ENCODE assay signal across 8 cellular contexts in the genomic region with DNA sequence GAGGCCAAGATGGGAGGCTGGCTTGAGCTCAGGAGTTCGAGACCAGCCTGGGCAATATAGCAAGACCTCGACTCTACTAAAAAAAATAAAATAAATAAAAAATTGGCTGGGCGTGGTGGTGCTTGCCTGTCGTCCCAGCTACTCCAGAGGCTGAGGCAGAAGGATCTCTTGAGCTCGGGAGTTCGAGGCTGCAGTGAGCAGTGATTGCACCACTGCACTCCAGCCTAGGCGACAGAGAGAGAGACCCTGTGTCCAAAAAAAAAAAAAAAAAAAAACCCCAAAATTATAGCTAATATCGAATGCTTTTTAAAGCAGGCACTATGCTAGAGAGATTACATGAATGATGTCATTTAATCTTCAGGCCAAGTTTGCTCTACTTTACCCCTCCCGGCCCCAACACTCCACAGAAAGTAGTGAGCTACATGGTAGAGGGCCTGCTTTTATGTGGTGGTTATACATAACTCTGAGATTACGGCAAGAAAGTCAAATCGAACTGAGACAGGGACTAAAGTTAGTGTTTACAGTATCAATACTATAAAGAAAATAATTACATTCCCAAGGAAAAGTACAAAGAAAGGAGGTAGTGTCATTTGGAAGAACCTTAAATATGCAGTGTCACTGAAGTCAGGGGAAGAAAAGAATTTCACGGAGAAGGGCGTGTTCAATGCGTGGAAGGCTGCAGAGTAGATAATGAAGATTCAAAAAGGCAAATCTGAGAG. TPM values are rescaled to one million over a fixed set of nuclear protein-coding genes. Genes with fewer than 3 reads are reported as not detected.
DNase-seq lines count a peak whose midpoint lies in the region; ATAC-seq, FAIRE-seq and TF ChIP-seq lines count a peak whose summit lies in the region.

No MANE protein-coding gene starts in this region.

- H3F3A ChIP-seq in OCI-LY1 (ENCODE audit: insufficient read depth, low read length): no peaks in the 10 kb centered on the region

- no peaks in the 10 kb centered on the region for H3K9me3 ChIP-seq in DND-41 (ENCODE audit: insufficient read depth, low read length, severe bottlenecking)
- no peaks in the 10 kb centered on the region for H3K9me3 ChIP-seq in OCI-LY1 (ENCODE audit: low read length)
- H3K9me3 ChIP-seq in ovary: no peaks in the 10 kb centered on the region

- H3K4me1 Mint-ChIP-seq in endothelial cell (ENCODE audit: unreplicated experiment): peaks cover 16% of the 10 kb centered on the region

- peaks cover 60% of the 10 kb centered on the region for H3K79me2 ChIP-seq in DND-41 (ENCODE audit: insufficient read depth, low read length)
- peaks cover 53% of the 10 kb centered on the region for H3K79me2 ChIP-seq in OCI-LY1 (ENCODE audit: insufficient read depth, low read length)

- peak overlapping the region; percentile 52 to 94 for H3K4me3 ChIP-seq in DND-41 (ENCODE audit: low read depth in 1 of 2, low read length in 2 of 2)
- peak overlapping the region; percentile 96 for H3K4me3 ChIP-seq in OCI-LY1 (ENCODE audit: low read depth, low read length, poor library complexity, severe bottlenecking)
- H3K4me3 ChIP-seq in ovary: peak overlapping the region; percentile 82

- peaks cover 1% of the 10 kb centered on the region for H3K27me3 Mint-ChIP-seq in endothelial cell (ENCODE audit: unreplicated experiment)

- FAIRE-seq in H54 (lab: Jason Lieb, UNC): no peak

- H3K4me1 ChIP-seq in DND-41 (ENCODE audit: insufficient read depth, low read length) (peaks cover 33% of the 10 kb centered on the region), OCI-LY1 (ENCODE audit: insufficient read depth, low read length, severe bottlenecking) (peaks cover 25% of the 10 kb centered on the region), ovary (ENCODE audit: insufficient read depth) (peaks cover 10% of the 10 kb centered on the region)

- H3K27ac ChIP-seq in DND-41 (ENCODE audit: low read length) (peak overlapping the region; percentile 89), OCI-LY1 (ENCODE audit: low read depth, low read length, poor library complexity, severe bottlenecking) (peak overlapping the region; percentile 49), ovary (no peak overlapping the region)

- peak overlapping the region; percentile 73 for H3K4me2 ChIP-seq in DND-41 (ENCODE audit: insufficient read depth, low read length)
- H3K4me2 ChIP-seq in OCI-LY1 (ENCODE audit: low read length): peak overlapping the region; percentile 91

- H3K9me2 ChIP-seq in OCI-LY1 (ENCODE audit: low read depth, low read length): no peaks in the 10 kb centered on the region

- H3K9me3 Mint-ChIP-seq in endothelial cell (ENCODE audit: unreplicated experiment): no peaks in the 10 kb centered on the region

- H3K36me3 ChIP-seq in DND-41 (ENCODE audit: insufficient read depth, low read length) (peaks cover 29% of the 10 kb centered on the region), OCI-LY1 (ENCODE audit: insufficient read depth, low read length) (peaks cover 39% of the 10 kb centered on the region), ovary (no peaks in the 10 kb centered on the region)

- H3K36me3 Mint-ChIP-seq in endothelial cell (ENCODE audit: low read depth, unreplicated experiment): peaks cover 14% of the 10 kb centered on the region

- ATAC-seq in DND-41 (ENCODE audit: insufficient read depth, low read depth): no peak
- ATAC-seq in HG03342 (IDR thresholded peaks at IDR 0.05; ENCODE audit: unreplicated experiment): no peak
- ATAC-seq in GM18861 (IDR thresholded peaks at IDR 0.05; ENCODE audit: unreplicated experiment): no peak

- peak overlapping the region; percentile 93 for H2AFZ ChIP-seq in DND-41 (ENCODE audit: low read depth, low read length)
- no peak overlapping the region for H2AFZ ChIP-seq in OCI-LY1 (ENCODE audit: low read length)

- intact Hi-C loops in ovary (cut with DNase I): loop anchor here in 3 of 4 donors (5.0 to 10.0 kb wide), 5 partner anchors 58 to 852 kb away; a partner anchor contains a TSS

- H3K9ac ChIP-seq in DND-41 (ENCODE audit: low read depth, low read length) (peak overlapping the region; percentile 97), OCI-LY1 (ENCODE audit: low read length) (peak overlapping the region; percentile 71)

- 37 to 41% (median 37%) methylated on average over 14 of the region's 14 CpGs for WGBS in ovary, 3 donors

- H3K27ac Mint-ChIP-seq in endothelial cell (ENCODE audit: unreplicated experiment): peak overlapping the region; percentile 39

- peaks cover 10% of the 10 kb centered on the region; the same call in 1 of the 2 replicates for H4K20me1 ChIP-seq in DND-41 (ENCODE audit: insufficient read depth, low read length)
- no peaks in the 10 kb centered on the region for H4K20me1 ChIP-seq in OCI-LY1 (ENCODE audit: insufficient read depth, low read length)

- no peak for TF ChIP-seq EP300 in ovary (IDR thresholded peaks at IDR 0.05)

- TF ChIP-seq CTCF in DND-41 (IDR thresholded peaks at IDR 0.05; ENCODE audit: borderline replicate concordance, extremely low read depth, low read length, poor library complexity, severe bottlenecking) (no peak), OCI-LY1 (IDR thresholded peaks at IDR 0.05; ENCODE audit: low read length) (no peak), endothelial cell (IDR thresholded peaks at IDR 0.05; ENCODE audit: unreplicated experiment) (no peak), ovary (IDR thresholded peaks at IDR 0.05) (no peak)

- H3K27me3 ChIP-seq in DND-41 (ENCODE audit: insufficient read depth, low read length, poor library complexity): no peaks in the 10 kb centered on the region
- H3K27me3 ChIP-seq in OCI-LY1 (ENCODE audit: insufficient read depth, low read length): no peaks in the 10 kb centered on the region
- H3K27me3 ChIP-seq in ovary: no peaks in the 10 kb centered on the region

- TF ChIP-seq POLR2A in ovary (IDR thresholded peaks at IDR 0.05): no peak
- no peak for TF ChIP-seq POLR2A in H54 (IDR thresholded peaks at IDR 0.05; ENCODE audit: low read depth, low read length)

- peak overlapping the region; percentile 97 for H3K4me3 Mint-ChIP-seq in endothelial cell (ENCODE audit: unreplicated experiment)

- DNase-seq in DND-41 (peak; percentile 21), endothelial cell (ENCODE audit: low spot score) (no peak), ovary (no peak), ureter (ENCODE audit: low spot score) (no peak), H54 (ENCODE audit: insufficient read length, low spot score) (no peak)

RNA-seq across cellular contexts. Expression of a gene that starts 1.1 kb away (rescaled TPM):
- total RNA-seq in endothelial cell (ENCODE audit: unreplicated experiment) (42.0 TPM), ovary (10 to 100 TPM; 20.3 to 46.1 (median 28.1) TPM), ureter (58.0 TPM)
- 10 to 100 TPM; 25.5 to 39.0 TPM for polyA plus RNA-seq in ovary

Comparison
In these comparisons a context has a peak if more than half of its experiments do, and no peak if none do; other contexts are left out.
1. H3K27ac ChIP-seq: peak in DND-41 (single experiment) and OCI-LY1 (single experiment); none in ovary (0 of 2).
2. Peak in every context shown above with its lines, with median percentiles within 50 percentile points of each other: H3K4me3 ChIP-seq.